In genomic region chr1:225999912-226000337, GRCh38 we compare ENCODE assay signal across 8 cellular contexts. TPM values are rescaled to one million over a fixed set of nuclear protein-coding genes. Genes with fewer than 3 reads are reported as not detected.
DNase-seq lines count a peak whose midpoint lies in the region; ATAC-seq, FAIRE-seq and TF ChIP-seq lines count a peak whose summit lies in the region.

No MANE protein-coding gene starts in this region.

- FAIRE-seq in RCC 7860 (lab: Jason Lieb, UNC) = no peak

- H3K36me3 Mint-ChIP-seq in nephron (ENCODE audit: low read depth) = no peaks in the 10 kb centered on the region

- peak; percentile 20 for DNase-seq in AG20443 (ENCODE audit: low spot score)
- peak; percentile 26 for DNase-seq in RCC 7860 (ENCODE audit: low spot score)
- DNase-seq in effector CD4-positive, alpha-beta T cell = peak; percentile 56
- no peak for DNase-seq in hypothalamus (lab: John Stamatoyannopoulos, UW)
- no peak for DNase-seq in left colon

- H3K9me3 Mint-ChIP-seq in nephron = no peaks in the 10 kb centered on the region

- intact Hi-C loops in left colon (cut with DNase I, micrococcal nuclease) = no loop called here

- peaks cover 30% of the 10 kb centered on the region for H3K4me1 Mint-ChIP-seq in nephron

- peak overlapping the region; percentile 100 for H3K4me3 Mint-ChIP-seq in nephron

- TF ChIP-seq CTCF in nephron (IDR thresholded peaks at IDR 0.05; ENCODE audit: unreplicated experiment in 3 of 3) = no peak

- peak overlapping the region; percentile 93 to 99 (median 97) for H3K27ac Mint-ChIP-seq in nephron

- ATAC-seq in GM18519 (IDR thresholded peaks at IDR 0.05; ENCODE audit: low FRiP score, unreplicated experiment) = peak; percentile 17
- peak; percentile 11 for ATAC-seq in HG03025 (IDR thresholded peaks at IDR 0.05; ENCODE audit: low FRiP score, unreplicated experiment)
- ATAC-seq in left colon = no peak

- no peaks in the 10 kb centered on the region for H3K27me3 Mint-ChIP-seq in nephron (ENCODE audit: low read depth)

RNA-seq across cellular contexts. Expression of gene SDE2, which starts 0.8 kb away (rescaled TPM):
- total RNA-seq in left colon = 10 to 100 TPM; 16.2 to 16.4 TPM

RNA-seq across cellular contexts. Expression of gene LEFTY2, which starts 58.9 kb away (rescaled TPM):
- 10 to 100 TPM in 1 of 2 donors, under 1 TPM in 1; 0.36 to 74.3 TPM for total RNA-seq in left colon

Comparison
In these comparisons a context has a peak if more than half of its experiments do, and no peak if none do; other contexts are left out.
1. DNase-seq: peak in AG20443 (single experiment), RCC 7860 (single experiment) and effector CD4-positive, alpha-beta T cell (single experiment); none in hypothalamus (0 of 51) and left colon (0 of 2).